ENCODE assay signal across 1 cellular context in the genomic region with DNA sequence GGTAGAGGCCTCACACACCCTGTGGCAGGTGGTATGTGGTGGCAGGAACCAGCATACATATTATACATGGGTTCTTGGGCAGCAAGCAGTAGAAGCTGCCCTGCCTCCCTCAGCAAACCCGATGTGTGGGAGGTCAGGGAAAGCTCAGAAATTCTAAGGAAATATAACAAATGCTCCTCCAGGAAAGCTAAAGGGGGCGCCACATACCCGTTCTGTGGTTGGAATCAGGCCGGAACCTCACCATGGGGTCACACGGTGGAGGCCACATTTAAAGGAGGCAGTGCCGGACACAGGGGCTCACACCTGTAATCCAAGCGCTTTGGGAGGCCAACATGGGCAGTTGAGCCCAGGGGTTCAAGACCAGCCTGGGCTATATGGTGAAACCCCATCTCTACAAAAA.
TF ChIP-seq lines count a peak whose summit lies in the region.

No MANE protein-coding gene starts in this region.

TF ChIP-seq in HepG2, 621 proteins besides CTCF, POLR2A, EP300 and RAD21:
- TF ChIP-seq GATAD1 (CRISPR knock-in tag; IDR thresholded peaks at IDR 0.05) (no peak), ZNF619 (CRISPR knock-in tag; IDR thresholded peaks at IDR 0.05) (0 out of 2 replicates have a peak, but pooled peaks have one; percentile 43), ZNF556 (CRISPR knock-in tag; IDR thresholded peaks at IDR 0.05; ENCODE audit: borderline replicate concordance) (no peak), TEAD3 (CRISPR knock-in tag; optimal IDR thresholded peaks at IDR 0.05; ENCODE audit: borderline replicate concordance) (no peak), ARID2 (CRISPR knock-in tag; IDR thresholded peaks at IDR 0.05; ENCODE audit: borderline replicate concordance) (no peak), ZFP36L1 (CRISPR knock-in tag; IDR thresholded peaks at IDR 0.05) (no peak), NR1H2 (CRISPR knock-in tag; IDR thresholded peaks at IDR 0.05; ENCODE audit: borderline replicate concordance, low read depth) (no peak), STAG1 (CRISPR knock-in tag; IDR thresholded peaks at IDR 0.05) (peak; percentile 82), RXRB (CRISPR knock-in tag; IDR thresholded peaks at IDR 0.05; ENCODE audit: borderline replicate concordance) (peak; percentile 28; the same call in 1 of the 2 replicates), ZNF83 (CRISPR knock-in tag; IDR thresholded peaks at IDR 0.05; ENCODE audit: borderline replicate concordance) (no peak), SNAI1 (CRISPR knock-in tag; IDR thresholded peaks at IDR 0.05; ENCODE audit: borderline replicate concordance) (no peak), ZSCAN20 (CRISPR knock-in tag; IDR thresholded peaks at IDR 0.05; ENCODE audit: borderline replicate concordance) (no peak), ZNF710 (CRISPR knock-in tag; IDR thresholded peaks at IDR 0.05; ENCODE audit: borderline replicate concordance) (no peak), RXRA (CRISPR knock-in tag; IDR thresholded peaks at IDR 0.05) (0 out of 2 replicates have a peak, but pooled peaks have one; percentile 35), NR2F6 (IDR thresholded peaks at IDR 0.05) (0 out of 2 replicates have a peak, but pooled peaks have one; percentile 16), NR2F6 (CRISPR knock-in tag; IDR thresholded peaks at IDR 0.05) (0 out of 2 replicates have a peak, but pooled peaks have one; percentile 35), SNAPC2 (CRISPR knock-in tag; IDR thresholded peaks at IDR 0.05) (no peak), ZSCAN25 (CRISPR knock-in tag; IDR thresholded peaks at IDR 0.05) (0 out of 2 replicates have a peak, but pooled peaks have one; percentile 30), SMAD1 (CRISPR knock-in tag; IDR thresholded peaks at IDR 0.05; ENCODE audit: borderline replicate concordance, low read depth) (no peak), ZNF468 (CRISPR knock-in tag; IDR thresholded peaks at IDR 0.05) (no peak), ZNF224 (CRISPR knock-in tag; IDR thresholded peaks at IDR 0.05) (0 out of 2 replicates have a peak, but pooled peaks have one; percentile 27), DRAP1 (CRISPR knock-in tag; IDR thresholded peaks at IDR 0.05) (no peak)
- TF ChIP-seq, protein P1, sequence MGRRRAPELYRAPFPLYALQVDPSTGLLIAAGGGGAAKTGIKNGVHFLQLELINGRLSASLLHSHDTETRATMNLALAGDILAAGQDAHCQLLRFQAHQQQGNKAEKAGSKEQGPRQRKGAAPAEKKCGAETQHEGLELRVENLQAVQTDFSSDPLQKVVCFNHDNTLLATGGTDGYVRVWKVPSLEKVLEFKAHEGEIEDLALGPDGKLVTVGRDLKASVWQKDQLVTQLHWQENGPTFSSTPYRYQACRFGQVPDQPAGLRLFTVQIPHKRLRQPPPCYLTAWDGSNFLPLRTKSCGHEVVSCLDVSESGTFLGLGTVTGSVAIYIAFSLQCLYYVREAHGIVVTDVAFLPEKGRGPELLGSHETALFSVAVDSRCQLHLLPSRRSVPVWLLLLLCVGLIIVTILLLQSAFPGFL (CRISPR knock-in tag; IDR thresholded peaks at IDR 0.05): no peak
- TF ChIP-seq, protein P2, sequence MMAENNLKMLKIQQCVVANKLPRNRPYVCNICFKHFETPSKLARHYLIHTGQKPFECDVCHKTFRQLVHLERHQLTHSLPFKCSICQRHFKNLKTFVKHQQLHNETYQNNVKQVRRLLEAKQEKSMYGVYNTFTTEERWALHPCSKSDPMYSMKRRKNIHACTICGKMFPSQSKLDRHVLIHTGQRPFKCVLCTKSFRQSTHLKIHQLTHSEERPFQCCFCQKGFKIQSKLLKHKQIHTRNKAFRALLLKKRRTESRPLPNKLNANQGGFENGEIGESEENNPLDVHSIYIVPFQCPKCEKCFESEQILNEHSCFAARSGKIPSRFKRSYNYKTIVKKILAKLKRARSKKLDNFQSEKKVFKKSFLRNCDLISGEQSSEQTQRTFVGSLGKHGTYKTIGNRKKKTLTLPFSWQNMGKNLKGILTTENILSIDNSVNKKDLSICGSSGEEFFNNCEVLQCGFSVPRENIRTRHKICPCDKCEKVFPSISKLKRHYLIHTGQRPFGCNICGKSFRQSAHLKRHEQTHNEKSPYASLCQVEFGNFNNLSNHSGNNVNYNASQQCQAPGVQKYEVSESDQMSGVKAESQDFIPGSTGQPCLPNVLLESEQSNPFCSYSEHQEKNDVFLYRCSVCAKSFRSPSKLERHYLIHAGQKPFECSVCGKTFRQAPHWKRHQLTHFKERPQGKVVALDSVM (CRISPR knock-in tag; IDR thresholded peaks at IDR 0.05): peak; percentile 91
TF ChIP-seq in HepG2: peak in this region for 8.
